22 cellular contexts compared by ENCODE assay signal in genomic region chr10:132200344-132201110, GRCh38. TPM values are rescaled to one million over a fixed set of nuclear protein-coding genes. Genes with fewer than 3 reads are reported as not detected.
DNase-seq lines count a peak whose midpoint lies in the region; ATAC-seq and TF ChIP-seq lines count a peak whose summit lies in the region.
"Had no signal": no experiment of that assay in that cellular context is flagged by ENCODE, and none has a peak within 500 bp of the region (broad histone marks: within the 10 kb centered on the region; RNA-seq: fewer than 3 reads in every experiment).

No MANE protein-coding gene starts in this region.

- H3K4me1 Mint-ChIP-seq in glutamatergic neuron (ENCODE audit: low read depth, unreplicated experiment) (no peaks in the 10 kb centered on the region), MCF 10A (ENCODE audit: insufficient read depth, unreplicated experiment) (no peaks in the 10 kb centered on the region)
- H3K4me1 Mint-ChIP-seq: CD4-positive, alpha-beta memory T cell; IgD-negative memory B cell had no signal

- intact Hi-C loops in Right ventricle myocardium superior (cut with DNase I) (no loop called here), left cardiac atrium (cut with DNase I) (no loop called here), psoas muscle (cut with DNase I) (no loop called here), MCF 10A (cut with micrococcal nuclease) (no loop called here)

- no TSS peak for BruUV-seq in MCF 10A (replicated peaks; lab: Mats Ljungman, UMichigan)

- WGBS in psoas muscle, 3 donors: 88 to 89% (median 89%) methylated on average over 32 to 35 of the region's 35 CpGs

- H3K27me3 ChIP-seq in psoas muscle (ENCODE audit: insufficient read depth in 3 of 3, low read length in 2 of 3): no peaks in the 10 kb centered on the region
- H3K27me3 ChIP-seq: SJCRH30 had no signal

- H3K4me3 Mint-ChIP-seq in glutamatergic neuron (ENCODE audit: unreplicated experiment) (no peak overlapping the region), MCF 10A (ENCODE audit: unreplicated experiment) (no peak overlapping the region)
- H3K4me3 Mint-ChIP-seq: CD4-positive, alpha-beta memory T cell; IgD-negative memory B cell had no signal

- H3K36me3 Mint-ChIP-seq in glutamatergic neuron (ENCODE audit: unreplicated experiment) (no peaks in the 10 kb centered on the region), MCF 10A (ENCODE audit: insufficient read depth, unreplicated experiment) (no peaks in the 10 kb centered on the region)
- H3K36me3 Mint-ChIP-seq: CD4-positive, alpha-beta memory T cell; IgD-negative memory B cell had no signal

- H3K9me3 Mint-ChIP-seq in glutamatergic neuron (ENCODE audit: unreplicated experiment) (peaks cover 6% of the 10 kb centered on the region), MCF 10A (ENCODE audit: unreplicated experiment) (no peaks in the 10 kb centered on the region)
- H3K9me3 Mint-ChIP-seq: CD4-positive, alpha-beta memory T cell; IgD-negative memory B cell had no signal

- CTCF ChIA-PET in MCF 10A (lab: Yijun Ruan, JAX): no interaction called here

- no peaks in the 10 kb centered on the region for H3K4me1 ChIP-seq in psoas muscle
- H3K4me1 ChIP-seq: SJCRH30 had no signal

- no peaks in the 10 kb centered on the region for H3K9me3 ChIP-seq in psoas muscle
- H3K9me3 ChIP-seq: SJCRH30 had no signal

- no peak overlapping the region for H3K4me3 ChIP-seq in psoas muscle
- H3K4me3 ChIP-seq: SJCRH30 had no signal

- DNase-seq in Right ventricle myocardium superior: peak; percentile 29
- DNase-seq in left cardiac atrium: no peak
- peak; percentile 15 for DNase-seq in D341Med (ENCODE audit: low spot score)
- peak; percentile 13 for DNase-seq in glutamatergic neuron
- peak; percentile 10 to 47 for DNase-seq in psoas muscle
- no peak for DNase-seq in MCF 10A (ENCODE audit: unreplicated experiment)
- no peak for DNase-seq in NCI-H748 treated with DMSO at 0.1 percent for 48 hours (lab: John Stamatoyannopoulos, UW)
- DNase-seq: C1 segment of cervical spinal cord; CD4-positive, alpha-beta memory T cell; COR-L47; DMS79; GF-D8; Karpas-422; NCI-H1092 treated with DMSO at 0.1 percent for 48 hours; NCI-H1436; NCI-H187; NCI-H2171 treated with DMSO at 0.1 percent for 48 hours; NCI-H524; NCI-H774; SJCRH30 had no signal

- no peak overlapping the region for H3K27ac ChIP-seq in psoas muscle
- H3K27ac ChIP-seq: SJCRH30 had no signal

- H3K27ac Mint-ChIP-seq in glutamatergic neuron (ENCODE audit: unreplicated experiment): no peak overlapping the region
- no peak overlapping the region for H3K27ac Mint-ChIP-seq in MCF 10A (ENCODE audit: low read depth, unreplicated experiment)
- H3K27ac Mint-ChIP-seq: CD4-positive, alpha-beta memory T cell; IgD-negative memory B cell had no signal

- TF ChIP-seq CTCF in glutamatergic neuron (IDR thresholded peaks at IDR 0.05; ENCODE audit: partially characterized antibody, unreplicated experiment) (no peak), psoas muscle (IDR thresholded peaks at IDR 0.05) (no peak), MCF 10A (IDR thresholded peaks at IDR 0.05; ENCODE audit: unreplicated experiment) (no peak)

- H3K27me3 Mint-ChIP-seq in glutamatergic neuron (ENCODE audit: unreplicated experiment): peaks cover 13% of the 10 kb centered on the region
- H3K27me3 Mint-ChIP-seq in MCF 10A (ENCODE audit: insufficient read depth, unreplicated experiment): no peaks in the 10 kb centered on the region
- H3K27me3 Mint-ChIP-seq: CD4-positive, alpha-beta memory T cell; IgD-negative memory B cell had no signal

- POLR2A ChIA-PET in MCF 10A (lab: Yijun Ruan, JAX): no interaction called here

- ATAC-seq in Right ventricle myocardium superior (ENCODE audit: poor library complexity) (no peak), left cardiac atrium (no peak), psoas muscle (no peak)
- ATAC-seq: HCT116 had no signal

- H3K36me3 ChIP-seq in psoas muscle (ENCODE audit: insufficient read depth in 1 of 2, low read depth in 1 of 2): no peaks in the 10 kb centered on the region
- H3K36me3 ChIP-seq: SJCRH30 had no signal

RNA-seq across cellular contexts. Expression of gene DPYSL4, which starts 13.8 kb away (rescaled TPM):
- 31.7 TPM for total RNA-seq in Right ventricle myocardium superior
- total RNA-seq in left cardiac atrium: 1 to 10 TPM; 1.4 to 9.9 TPM
- 402 TPM for total RNA-seq in glutamatergic neuron (ENCODE audit: unreplicated experiment)
- total RNA-seq in psoas muscle: 1 to 10 TPM in 1 of 4 donors, under 1 TPM in 3; 0.82 to 1.4 (median 0.85) TPM
- polyA plus RNA-seq in psoas muscle: under 1 TPM; 0.30 to 0.39 (median 0.36) TPM
- 0.21 TPM in 1 of 2 replicates, not detected in the other for total RNA-seq in MCF 10A (2022)
- total RNA-seq: SJCRH30 had no signal
- polyA plus RNA-seq: IgD-negative memory B cell had no signal

Comparison
In these comparisons a context has a peak if more than half of its experiments do, and no peak if none do; other contexts are left out.
1. DNase-seq: peak in Right ventricle myocardium superior (single experiment), D341Med (single experiment), glutamatergic neuron (single experiment) and psoas muscle (2 of 2); none in left cardiac atrium (single experiment), MCF 10A (single experiment) and NCI-H748 treated with DMSO at 0.1 percent for 48 hours (single experiment).
2. RNA of gene DPYSL4, which starts 13.8 kb away (total RNA-seq): 402 TPM in glutamatergic neuron (single experiment); 31.7 TPM in Right ventricle myocardium superior (single experiment), 1.4 to 9.9 TPM in left cardiac atrium, 0.82 to 1.4 TPM in psoas muscle and 0.21 TPM in MCF 10A; every median in the first group is over 10 times any median in the second.